ENCODE assay signal across 1 cellular context in the genomic region with DNA sequence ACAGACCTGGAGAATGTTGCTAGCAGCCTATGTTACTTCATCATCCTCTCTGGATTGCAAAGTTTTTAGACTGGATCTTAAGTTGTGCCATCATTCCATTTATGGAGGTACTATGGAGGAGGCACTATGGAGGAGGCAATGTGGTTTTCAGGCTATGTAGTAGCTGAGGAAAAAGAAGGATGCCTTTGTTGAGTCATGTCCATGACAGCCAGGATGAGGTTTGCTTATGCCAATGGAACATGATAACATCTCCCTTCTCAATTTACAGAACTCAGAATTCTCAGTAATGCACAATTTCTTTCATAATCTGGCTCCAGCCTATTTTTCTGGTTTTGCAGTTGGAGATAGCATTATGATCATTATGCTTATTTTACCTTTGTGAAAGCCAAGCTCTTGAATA.
TF ChIP-seq lines count a peak whose summit lies in the region.

No MANE protein-coding gene starts in this region.

TF ChIP-seq in SK-N-SH, 30 proteins besides CTCF, POLR2A, EP300 and RAD21 (continued from another document):
- TF ChIP-seq, protein P1, sequence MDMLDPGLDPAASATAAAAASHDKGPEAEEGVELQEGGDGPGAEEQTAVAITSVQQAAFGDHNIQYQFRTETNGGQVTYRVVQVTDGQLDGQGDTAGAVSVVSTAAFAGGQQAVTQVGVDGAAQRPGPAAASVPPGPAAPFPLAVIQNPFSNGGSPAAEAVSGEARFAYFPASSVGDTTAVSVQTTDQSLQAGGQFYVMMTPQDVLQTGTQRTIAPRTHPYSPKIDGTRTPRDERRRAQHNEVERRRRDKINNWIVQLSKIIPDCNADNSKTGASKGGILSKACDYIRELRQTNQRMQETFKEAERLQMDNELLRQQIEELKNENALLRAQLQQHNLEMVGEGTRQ (IDR thresholded peaks at IDR 0.05; ENCODE audit: borderline replicate concordance, low read depth, low read length), result no peak
- no peak for TF ChIP-seq SMC3 (IDR thresholded peaks at IDR 0.05; ENCODE audit: low read depth, low read length)
- peak; percentile 58 for TF ChIP-seq JUND (IDR thresholded peaks at IDR 0.05)
- TF ChIP-seq, protein P2, sequence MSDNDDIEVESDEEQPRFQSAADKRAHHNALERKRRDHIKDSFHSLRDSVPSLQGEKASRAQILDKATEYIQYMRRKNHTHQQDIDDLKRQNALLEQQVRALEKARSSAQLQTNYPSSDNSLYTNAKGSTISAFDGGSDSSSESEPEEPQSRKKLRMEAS (IDR thresholded peaks at IDR 0.05; ENCODE audit: low read depth), result no peak
TF ChIP-seq in SK-N-SH: peak in this region for 6.
